Comparison of ENCODE assay signal across 12 cellular contexts in genomic region chr2:230128943-230129342, GRCh38.
DNase-seq lines count a peak whose midpoint lies in the region; ATAC-seq, FAIRE-seq and TF ChIP-seq lines count a peak whose summit lies in the region.
"Had no signal": no experiment of that assay in that cellular context is flagged by ENCODE, and none has a peak within 500 bp of the region (broad histone marks: within the 10 kb centered on the region; RNA-seq: fewer than 3 reads in every experiment).

No MANE protein-coding gene starts in this region.

- POLR2A ChIA-PET in A673 (lab: Charles Lee; ENCODE audit: low non-redundant PET), result no interaction called here

- FAIRE-seq in pancreas (lab: Jason Lieb, UNC), result peak; percentile 32
- FAIRE-seq: frontal cortex, K562 had no signal

- peak overlapping the region; percentile 13 for H3K4me3 ChIP-seq in A673 (ENCODE audit: low read depth, low read length, poor library complexity, severe bottlenecking)
- peak overlapping the region; percentile 7; the same call in 1 of the 2 replicates for H3K4me3 ChIP-seq in LNCaP clone FGC (ENCODE audit: low read depth, low read length)
- H3K4me3 ChIP-seq in esophagus (ENCODE audit: low read depth in 1 of 2, low read length in 2 of 2), result no peak overlapping the region
- H3K4me3 ChIP-seq in pancreas, result no peak overlapping the region
- H3K4me3 ChIP-seq: K562 had no signal

- TF ChIP-seq CTCF in A673 (conservative IDR thresholded peaks at IDR 0.05; ENCODE audit: low read depth, low read length) (no peak), LNCaP clone FGC (IDR thresholded peaks at IDR 0.05; ENCODE audit: control insufficient read depth, extremely low read depth, insufficient read depth) (no peak), pancreas (IDR thresholded peaks at IDR 0.05) (no peak)

- H3K9me3 ChIP-seq in A673 (ENCODE audit: low read depth, low read length, poor library complexity, severe bottlenecking), result no peaks in the 10 kb centered on the region
- H3K9me3 ChIP-seq in esophagus (ENCODE audit: control insufficient read depth in 2 of 2, insufficient read depth in 1 of 2, low read depth in 1 of 2, low read length in 1 of 2), result peaks cover 0 to 2% of the 10 kb centered on the region in 2 donors
- no peaks in the 10 kb centered on the region for H3K9me3 ChIP-seq in pancreas

- ATAC-seq in pancreas, result peak in 2 of 4 donors; percentile 29 to 35
- ATAC-seq in GM21526 (IDR thresholded peaks at IDR 0.05; ENCODE audit: low FRiP score, unreplicated experiment), result no peak
- no peak for ATAC-seq in HG03095 (IDR thresholded peaks at IDR 0.05; ENCODE audit: unreplicated experiment)
- ATAC-seq: K562 had no signal

- no peaks in the 10 kb centered on the region for H3K36me3 ChIP-seq in A673 (ENCODE audit: insufficient read depth, low read length, poor library complexity, severe bottlenecking)
- no peaks in the 10 kb centered on the region for H3K36me3 ChIP-seq in esophagus (ENCODE audit: control insufficient read depth in 2 of 2, insufficient read depth in 2 of 2, low read length in 1 of 2)
- no peaks in the 10 kb centered on the region for H3K36me3 ChIP-seq in pancreas

- DNase-seq in A673 (ENCODE audit: low spot score) (peak; percentile 41), LNCaP clone FGC (ENCODE audit: low read depth) (peak; percentile 67), pancreas (no peak), mucosa of gallbladder (ENCODE audit: low spot score) (no peak), T-helper 1 cell (no peak)
- DNase-seq: GOT3, NCI-H2171 treated with DMSO at 0.1 percent for 48 hours had no signal

- no peak overlapping the region for H3K27ac ChIP-seq in A673 (ENCODE audit: low read depth, low read length, poor library complexity, severe bottlenecking)
- H3K27ac ChIP-seq in esophagus (ENCODE audit: low read depth in 2 of 2, low read length in 1 of 2), result peak overlapping the region; percentile 40 to 59
- peak overlapping the region in 1 of 4 donors; percentile 13 for H3K27ac ChIP-seq in pancreas

- BruUV-seq in A673 (replicated peaks; lab: Mats Ljungman, UMichigan), result no TSS peak

- CTCF ChIA-PET in A673 (lab: Charles Lee), result interaction anchor here (0.5 kb wide), 1 partner anchor 377 kb away, joined by 4 read pairs; no protein-coding TSS in a partner anchor

- WGBS in esophagus, 2 donors, result 25 to 50% methylated on average over 6 of the region's 6 CpGs
- 77 to 79% methylated on average over 6 of the region's 6 CpGs for WGBS in pancreas, 2 donors

- H3K27me3 ChIP-seq in A673 (replicated peaks; ENCODE audit: insufficient read depth, low read depth, low read length, poor library complexity) (no peaks in the 10 kb centered on the region), esophagus (ENCODE audit: control insufficient read depth in 1 of 2, insufficient read depth in 2 of 2, low read length in 2 of 2) (no peaks in the 10 kb centered on the region), pancreas (no peaks in the 10 kb centered on the region)

- H3K4me1 ChIP-seq in A673 (ENCODE audit: insufficient read depth, low read length, poor library complexity, severe bottlenecking) (peaks cover 9% of the 10 kb centered on the region), esophagus (ENCODE audit: control insufficient read depth in 2 of 2, insufficient read depth in 2 of 2, low read length in 1 of 2) (no peaks in the 10 kb centered on the region), pancreas (no peaks in the 10 kb centered on the region)

- intact Hi-C loops in A673 (cut with micrococcal nuclease; ENCODE audit: unreplicated experiment) (no loop called here), pancreas (cut with DNase I) (no loop called here)

Comparison
In these comparisons a context has a peak if more than half of its experiments do, and no peak if none do; other contexts are left out.
1. DNase-seq: peak in A673 (single experiment) and LNCaP clone FGC (single experiment); none in pancreas (0 of 6), mucosa of gallbladder (single experiment) and T-helper 1 cell (0 of 5).
2. H3K4me3 ChIP-seq: peak in A673 (single experiment) and LNCaP clone FGC (single experiment); none in esophagus (0 of 2) and pancreas (0 of 4).